10 cellular contexts compared by ENCODE assay signal in genomic region chr4:40264497-40264896, GRCh38.
A peak's percentile ranks its signal among the peaks of the same experiment; 100 is the strongest.
DNase-seq lines count a peak whose midpoint lies in the region; ATAC-seq, FAIRE-seq and TF ChIP-seq lines count a peak whose summit lies in the region.
"Had no signal": no experiment of that assay in that cellular context is flagged by ENCODE, and none has a peak within 500 bp of the region (broad histone marks: within the 10 kb centered on the region; RNA-seq: fewer than 3 reads in every experiment).

No MANE protein-coding gene starts in this region.

- dilution Hi-C loops in keratinocyte (cut with MboI; ENCODE audit: extremely low pct_ligation_motif_present, low sequenced_read_pairs): no loop called here

- no peaks in the 10 kb centered on the region for H3K79me2 ChIP-seq in keratinocyte (ENCODE audit: control insufficient read depth, insufficient read depth, low read length)

- H3K27ac ChIP-seq in BLaER1: no peak overlapping the region
- no peak overlapping the region for H3K27ac ChIP-seq in keratinocyte (ENCODE audit: control insufficient read depth, insufficient read depth, low read length)
- H3K27ac ChIP-seq: pancreas, upper lobe of right lung had no signal

- H3K36me3 Mint-ChIP-seq in HFFc6 (ENCODE audit: low read depth): no peaks in the 10 kb centered on the region
- no peaks in the 10 kb centered on the region for H3K36me3 Mint-ChIP-seq in activated T-helper 17 cell treated with anti-CD3 and anti-CD28 coated beads, Interleukin-2, amount 50 U/mL, for 72 hours (ENCODE audit: low read depth)
- H3K36me3 Mint-ChIP-seq in stimulated activated memory B cell treated with anti-CD40 and anti-IgM and Interleukin-4, amounts not matched to agents 10 μg/mL and 1 μg/mL and 100 μg/mL, for 72 hours: no peaks in the 10 kb centered on the region

- ATAC-seq in activated T-helper 17 cell treated with anti-CD3 and anti-CD28 coated beads, Interleukin-2, amount 50 U/mL, for 72 hours (replicated peaks): no peak
- no peak for ATAC-seq in stimulated activated memory B cell treated with anti-CD40 and anti-IgM and Interleukin-4, amounts not matched to agents 10 μg/mL and 1 μg/mL and 100 μg/mL, for 72 hours
- no peak for ATAC-seq in GM21390 (IDR thresholded peaks at IDR 0.05; ENCODE audit: unreplicated experiment)

- H3K36me3 ChIP-seq in BLaER1 (no peaks in the 10 kb centered on the region), keratinocyte (ENCODE audit: control insufficient read depth in 2 of 2, extremely low read depth in 1 of 2, insufficient read depth in 2 of 2, low read length in 2 of 2) (no peaks in the 10 kb centered on the region)
- H3K36me3 ChIP-seq: pancreas, upper lobe of right lung had no signal

- H3K27ac Mint-ChIP-seq in HFFc6: no peak overlapping the region
- H3K27ac Mint-ChIP-seq in activated T-helper 17 cell treated with anti-CD3 and anti-CD28 coated beads, Interleukin-2, amount 50 U/mL, for 72 hours: peak overlapping the region; percentile 67
- H3K27ac Mint-ChIP-seq in stimulated activated memory B cell treated with anti-CD40 and anti-IgM and Interleukin-4, amounts not matched to agents 10 μg/mL and 1 μg/mL and 100 μg/mL, for 72 hours: no peak overlapping the region

- peak; percentile 55 for FAIRE-seq in keratinocyte (lab: Jason Lieb, UNC)
- FAIRE-seq: pancreas had no signal

- no peaks in the 10 kb centered on the region for H3K9me1 ChIP-seq in keratinocyte (ENCODE audit: control insufficient read depth, extremely low read depth, insufficient read depth, low read length)

- H3K27me3 ChIP-seq in BLaER1 (no peaks in the 10 kb centered on the region), keratinocyte (ENCODE audit: control insufficient read depth, extremely low read depth, insufficient read depth, low read length) (no peaks in the 10 kb centered on the region)
- H3K27me3 ChIP-seq: pancreas, upper lobe of right lung had no signal

- H3K27me3 Mint-ChIP-seq in HFFc6 (ENCODE audit: insufficient read depth): peaks cover 46% of the 10 kb centered on the region
- no peaks in the 10 kb centered on the region for H3K27me3 Mint-ChIP-seq in activated T-helper 17 cell treated with anti-CD3 and anti-CD28 coated beads, Interleukin-2, amount 50 U/mL, for 72 hours
- H3K27me3 Mint-ChIP-seq in stimulated activated memory B cell treated with anti-CD40 and anti-IgM and Interleukin-4, amounts not matched to agents 10 μg/mL and 1 μg/mL and 100 μg/mL, for 72 hours: no peaks in the 10 kb centered on the region

- DNase-seq in HFFc6 (peak; percentile 19), keratinocyte (ENCODE audit: low read depth, low spot score) (no peak), globus pallidus (ENCODE audit: low spot score) (no peak), NCI-H526 treated with DMSO at 0.1 percent for 48 hours (lab: John Stamatoyannopoulos, UW) (no peak)
- DNase-seq: pancreas, upper lobe of right lung had no signal

- no peak for TF ChIP-seq CTCF in HFFc6 (IDR thresholded peaks at IDR 0.05)
- TF ChIP-seq CTCF in keratinocyte (optimal IDR thresholded peaks at IDR 0.05 in 1 of 3, IDR thresholded peaks at IDR 0.05 in 1 of 3, conservative IDR thresholded peaks at IDR 0.05 in 1 of 3; ENCODE audit: extremely low read depth in 1 of 3, insufficient read depth in 2 of 3, low read length in 3 of 3): no peak

- H3K4me1 Mint-ChIP-seq in HFFc6 (ENCODE audit: low read depth): peaks cover 7% of the 10 kb centered on the region
- H3K4me1 Mint-ChIP-seq in activated T-helper 17 cell treated with anti-CD3 and anti-CD28 coated beads, Interleukin-2, amount 50 U/mL, for 72 hours: peaks cover 18% of the 10 kb centered on the region
- peaks cover 19% of the 10 kb centered on the region for H3K4me1 Mint-ChIP-seq in stimulated activated memory B cell treated with anti-CD40 and anti-IgM and Interleukin-4, amounts not matched to agents 10 μg/mL and 1 μg/mL and 100 μg/mL, for 72 hours

- H3K4me1 ChIP-seq in BLaER1: peaks cover 28% of the 10 kb centered on the region
- H3K4me1 ChIP-seq in keratinocyte (ENCODE audit: control insufficient read depth, extremely low read depth, insufficient read depth, low read length): peaks cover 5% of the 10 kb centered on the region
- H3K4me1 ChIP-seq: pancreas had no signal

- no peak overlapping the region for H3K4me3 Mint-ChIP-seq in HFFc6
- H3K4me3 Mint-ChIP-seq in activated T-helper 17 cell treated with anti-CD3 and anti-CD28 coated beads, Interleukin-2, amount 50 U/mL, for 72 hours: peak overlapping the region; percentile 61
- H3K4me3 Mint-ChIP-seq in stimulated activated memory B cell treated with anti-CD40 and anti-IgM and Interleukin-4, amounts not matched to agents 10 μg/mL and 1 μg/mL and 100 μg/mL, for 72 hours: no peak overlapping the region

- H3K4me2 ChIP-seq in BLaER1 (peak overlapping the region; percentile 86), keratinocyte (ENCODE audit: control insufficient read depth, extremely low read depth, insufficient read depth, low read depth, low read length) (no peak overlapping the region)

- H3K4me3 ChIP-seq in BLaER1 (no peak overlapping the region), keratinocyte (ENCODE audit: control insufficient read depth in 2 of 3, extremely low read depth in 1 of 3, insufficient read depth in 2 of 3, low read depth in 1 of 3, low read length in 3 of 3) (no peak overlapping the region)
- H3K4me3 ChIP-seq: pancreas, upper lobe of right lung had no signal

- H3K9me3 Mint-ChIP-seq in HFFc6: no peaks in the 10 kb centered on the region
- no peaks in the 10 kb centered on the region for H3K9me3 Mint-ChIP-seq in activated T-helper 17 cell treated with anti-CD3 and anti-CD28 coated beads, Interleukin-2, amount 50 U/mL, for 72 hours
- no peaks in the 10 kb centered on the region for H3K9me3 Mint-ChIP-seq in stimulated activated memory B cell treated with anti-CD40 and anti-IgM and Interleukin-4, amounts not matched to agents 10 μg/mL and 1 μg/mL and 100 μg/mL, for 72 hours

- no peaks in the 10 kb centered on the region for H4K20me1 ChIP-seq in BLaER1
- H4K20me1 ChIP-seq in keratinocyte (ENCODE audit: control insufficient read depth, extremely low read depth, insufficient read depth, low read length): no peaks in the 10 kb centered on the region

- H3K9me3 ChIP-seq in BLaER1: peaks cover 8% of the 10 kb centered on the region; the same call in 1 of the 2 replicates
- H3K9me3 ChIP-seq in keratinocyte (ENCODE audit: control insufficient read depth, low read depth, low read length): no peaks in the 10 kb centered on the region
- H3K9me3 ChIP-seq: pancreas, upper lobe of right lung had no signal

- H3K9ac ChIP-seq in BLaER1 (no peak overlapping the region), keratinocyte (ENCODE audit: control insufficient read depth, extremely low read depth, insufficient read depth, low read length) (no peak overlapping the region)

- H2AFZ ChIP-seq in keratinocyte (ENCODE audit: control insufficient read depth, low read length): no peak overlapping the region
